In genomic region chr19:13277104-13277809, GRCh38 we compare ENCODE assay signal across 8 cellular contexts.
DNase-seq lines count a peak whose midpoint lies in the region; ATAC-seq and TF ChIP-seq lines count a peak whose summit lies in the region.

No MANE protein-coding gene starts in this region.

- peak; percentile 29 for TF ChIP-seq CTCF in foreskin fibroblast (IDR thresholded peaks at IDR 0.05; ENCODE audit: low read depth, low read length)
- peak; percentile 32 to 53 (median 37) for TF ChIP-seq CTCF in ovary (IDR thresholded peaks at IDR 0.05)
- TF ChIP-seq CTCF in tibial nerve (IDR thresholded peaks at IDR 0.05), result peak; percentile 36 to 84 (median 58)

- no peaks in the 10 kb centered on the region for H3K36me3 ChIP-seq in ovary
- no peaks in the 10 kb centered on the region for H3K36me3 ChIP-seq in tibial nerve

- peak; percentile 80 for TF ChIP-seq RAD21 in Ishikawa (IDR thresholded peaks at IDR 0.05; ENCODE audit: low read depth)

- no peak overlapping the region for H3K27ac ChIP-seq in ovary
- H3K27ac ChIP-seq in tibial nerve, result no peak overlapping the region

- intact Hi-C loops in ovary (cut with DNase I), result loop anchor here (10.0 kb wide), 6 partner anchors 308 to 798 kb away; partner anchors contain the start of gene MISP3 (in 2 of the 4)

- no peak for ATAC-seq in GM18909 (IDR thresholded peaks at IDR 0.05; ENCODE audit: poor library complexity, unreplicated experiment)

- WGBS in ovary, 3 donors, result 38 to 49% (median 39%) methylated on average over 17 of the region's 17 CpGs
- WGBS in tibial nerve, 2 donors, result 45 to 50% methylated on average over 17 of the region's 17 CpGs

- TF ChIP-seq POLR2A in ovary (IDR thresholded peaks at IDR 0.05), result no peak
- TF ChIP-seq POLR2A in tibial nerve (IDR thresholded peaks at IDR 0.05), result no peak

- H3K9me3 ChIP-seq in ovary (no peaks in the 10 kb centered on the region), tibial nerve (no peaks in the 10 kb centered on the region)

- TF ChIP-seq EP300 in Ishikawa (IDR thresholded peaks at IDR 0.05; ENCODE audit: borderline replicate concordance) (no peak), ovary (IDR thresholded peaks at IDR 0.05) (no peak), tibial nerve (IDR thresholded peaks at IDR 0.05) (peak in 1 of 2 donors; percentile 12)

- no peak overlapping the region for H3K4me3 ChIP-seq in foreskin fibroblast (ENCODE audit: low read depth in 1 of 2, low read length in 2 of 2)
- no peak overlapping the region for H3K4me3 ChIP-seq in ovary
- no peak overlapping the region for H3K4me3 ChIP-seq in tibial nerve

- DNase-seq in GM04503 (ENCODE audit: low read depth), result peak; percentile 22
- peak; percentile 43 to 56 for DNase-seq in SHP77 (lab: John Stamatoyannopoulos, UW)
- peak; percentile 24 for DNase-seq in activated T-helper 1 cell treated with Interleukin-2 at 50 U/mL for 16 hours (ENCODE audit: low read depth)
- peak; percentile 44 to 82 for DNase-seq in foreskin fibroblast
- peak; percentile 18 to 49 (median 43) for DNase-seq in ovary
- peak in 1 of 2 donors; percentile 79 for DNase-seq in tibial nerve (ENCODE audit: low spot score in 2 of 2)

- H3K27me3 ChIP-seq in ovary, result no peaks in the 10 kb centered on the region
- peaks cover 0 to 2% of the 10 kb centered on the region in 2 donors for H3K27me3 ChIP-seq in tibial nerve

- H3K4me1 ChIP-seq in ovary (ENCODE audit: insufficient read depth), result no peaks in the 10 kb centered on the region
- peaks cover 0 to 10% (median 0%) of the 10 kb centered on the region in 4 donors for H3K4me1 ChIP-seq in tibial nerve

TF ChIP-seq in Ishikawa, 13 proteins besides CTCF, POLR2A, EP300 and RAD21:
- TF ChIP-seq YY1 (IDR thresholded peaks at IDR 0.05; ENCODE audit: low read depth) (no peak), EGR1 (IDR thresholded peaks at IDR 0.05) (no peak), NFIC (IDR thresholded peaks at IDR 0.05) (no peak), REST (IDR thresholded peaks at IDR 0.05; ENCODE audit: low read depth) (no peak), TAF1 (IDR thresholded peaks at IDR 0.05; ENCODE audit: low read depth) (no peak), TEAD4 (IDR thresholded peaks at IDR 0.05) (no peak), USF1 (IDR thresholded peaks at IDR 0.05) (no peak), TCF12 (IDR thresholded peaks at IDR 0.05; ENCODE audit: low read depth) (no peak), MAX (IDR thresholded peaks at IDR 0.05) (no peak), ZBTB7A (IDR thresholded peaks at IDR 0.05; ENCODE audit: low read depth) (no peak), CREB1 (IDR thresholded peaks at IDR 0.05; ENCODE audit: low read depth) (no peak), FOXM1 (IDR thresholded peaks at IDR 0.05; ENCODE audit: borderline replicate concordance, low read depth) (no peak), CEBPB (IDR thresholded peaks at IDR 0.05) (no peak)
